Comparison of ENCODE assay signal across 11 cellular contexts in the genomic region with DNA sequence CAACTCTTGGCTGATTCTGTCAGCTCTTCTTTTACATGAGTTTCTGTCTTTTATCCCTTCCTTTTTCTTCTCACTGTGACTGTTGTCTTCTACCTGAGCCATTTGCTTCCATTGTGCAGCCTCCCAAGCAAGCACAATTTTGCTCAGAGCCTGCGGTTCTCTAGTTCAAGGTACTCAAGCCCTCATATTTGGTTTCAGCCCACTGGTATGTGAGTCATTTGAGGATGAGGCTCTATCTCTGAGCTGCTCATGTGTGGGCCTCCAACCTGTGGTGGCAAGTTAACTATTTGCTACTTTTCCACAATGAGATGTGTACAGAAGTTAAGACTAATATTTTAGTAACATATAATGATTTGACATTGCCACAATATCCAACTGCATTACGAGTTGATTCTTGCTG.
A peak's percentile ranks its signal among the peaks of the same experiment; 100 is the strongest.
DNase-seq lines count a peak whose midpoint lies in the region; ATAC-seq and TF ChIP-seq lines count a peak whose summit lies in the region.
"Had no signal": no experiment of that assay in that cellular context is flagged by ENCODE, and none has a peak within 500 bp of the region (broad histone marks: within the 10 kb centered on the region; RNA-seq: fewer than 3 reads in every experiment).

No MANE protein-coding gene starts in this region.

- intact Hi-C loops in aorta (cut with DNase I) = no loop called here

- no peak overlapping the region for H3K4me3 ChIP-seq in aorta (ENCODE audit: low read length in 2 of 2)
- H3K4me3 ChIP-seq in Karpas-422 (ENCODE audit: low read length) = no peak overlapping the region

- ATAC-seq in GM21786 (IDR thresholded peaks at IDR 0.05; ENCODE audit: unreplicated experiment) (peak; percentile 92), HG03432 (IDR thresholded peaks at IDR 0.05; ENCODE audit: unreplicated experiment) (peak; percentile 84), aorta (ENCODE audit: low FRiP score) (no peak)
- ATAC-seq: right cardiac atrium had no signal

- peaks cover 38% of the 10 kb centered on the region for H3K36me3 Mint-ChIP-seq in activated T-cell treated with anti-CD3 and anti-CD28 coated beads, Interleukin-2, amount 50 U/mL, for 24 hours (ENCODE audit: low read depth)
- peaks cover 30% of the 10 kb centered on the region for H3K36me3 Mint-ChIP-seq in mesothelial cell of epicardium

- no peaks in the 10 kb centered on the region for H4K20me1 ChIP-seq in Karpas-422 (ENCODE audit: insufficient read depth, low read depth, low read length)

- DNase-seq in activated T-cell treated with anti-CD3 and anti-CD28 coated beads, Interleukin-2, amount 50 U/mL, for 24 hours = no peak
- DNase-seq in activated T-cell treated with anti-CD3 and anti-CD28 coated beads for 4 hours (no peak), mesothelial cell of epicardium (ENCODE audit: low spot score in 2 of 2, unreplicated experiment in 2 of 2) (no peak), aorta (no peak), Karpas-422 (no peak)
- DNase-seq in activated CD4-positive, alpha-beta T cell treated with anti-CD3 and anti-CD28 coated beads for 4 hours = no peak
- DNase-seq: activated CD4-positive, alpha-beta T cell treated with anti-CD3 and anti-CD28 coated beads, Interleukin-2, amount 50 U/mL, for 1 hour; NCI-H1436; right cardiac atrium had no signal

- no peak overlapping the region for H3K9ac ChIP-seq in Karpas-422 (ENCODE audit: low read length)

- peaks cover 7% of the 10 kb centered on the region for H3K4me1 Mint-ChIP-seq in activated T-cell treated with anti-CD3 and anti-CD28 coated beads, Interleukin-2, amount 50 U/mL, for 24 hours (ENCODE audit: low read depth)
- H3K4me1 Mint-ChIP-seq in mesothelial cell of epicardium = peaks cover 36% of the 10 kb centered on the region

- no peaks in the 10 kb centered on the region for H3K79me2 ChIP-seq in Karpas-422 (ENCODE audit: low read length)

- H3K9me2 ChIP-seq in Karpas-422 (replicated peaks; ENCODE audit: insufficient read depth, low read length) = no peaks in the 10 kb centered on the region

- no peak overlapping the region for H3K4me2 ChIP-seq in Karpas-422 (ENCODE audit: low read depth, low read length, poor library complexity, severe bottlenecking)

- H3K27me3 Mint-ChIP-seq in activated T-cell treated with anti-CD3 and anti-CD28 coated beads, Interleukin-2, amount 50 U/mL, for 24 hours = no peaks in the 10 kb centered on the region
- H3K27me3 Mint-ChIP-seq in mesothelial cell of epicardium (ENCODE audit: low read depth) = no peaks in the 10 kb centered on the region

- no peak overlapping the region for H3K4me3 Mint-ChIP-seq in activated T-cell treated with anti-CD3 and anti-CD28 coated beads, Interleukin-2, amount 50 U/mL, for 24 hours
- no peak overlapping the region for H3K4me3 Mint-ChIP-seq in mesothelial cell of epicardium

- H3K9me3 ChIP-seq in aorta (ENCODE audit: control insufficient read depth, low read length) = no peaks in the 10 kb centered on the region
- H3K9me3 ChIP-seq in Karpas-422 (ENCODE audit: low read length) = no peaks in the 10 kb centered on the region

- H2AFZ ChIP-seq in Karpas-422 (ENCODE audit: low read length) = no peak overlapping the region

- no peak for TF ChIP-seq CTCF in mesothelial cell of epicardium (IDR thresholded peaks at IDR 0.05; ENCODE audit: unreplicated experiment)

- no peaks in the 10 kb centered on the region for H3K9me3 Mint-ChIP-seq in activated T-cell treated with anti-CD3 and anti-CD28 coated beads, Interleukin-2, amount 50 U/mL, for 24 hours
- H3K9me3 Mint-ChIP-seq in mesothelial cell of epicardium = no peaks in the 10 kb centered on the region

- H3K4me1 ChIP-seq in aorta (ENCODE audit: control insufficient read depth in 1 of 2, insufficient read depth in 2 of 2, low read length in 2 of 2) (no peaks in the 10 kb centered on the region), Karpas-422 (ENCODE audit: low read length) (no peaks in the 10 kb centered on the region)

- 94 to 98% methylated on average over 2 of the region's 2 CpGs for WGBS in aorta, 2 donors

- H3K27ac ChIP-seq in aorta (ENCODE audit: low read depth in 1 of 2, low read length in 2 of 2) (no peak overlapping the region), Karpas-422 (ENCODE audit: low read length) (no peak overlapping the region)

- H3K27me3 ChIP-seq in aorta (ENCODE audit: control insufficient read depth in 1 of 2, insufficient read depth in 2 of 2, low read length in 1 of 2) (no peaks in the 10 kb centered on the region), Karpas-422 (ENCODE audit: low read length) (no peaks in the 10 kb centered on the region)

- H3K36me3 ChIP-seq in aorta (ENCODE audit: control insufficient read depth in 1 of 2, insufficient read depth in 2 of 2, low read length in 1 of 2) = peaks cover 0 to 4% of the 10 kb centered on the region in 2 donors
- no peaks in the 10 kb centered on the region for H3K36me3 ChIP-seq in Karpas-422 (ENCODE audit: insufficient read depth, low read length)

- peak overlapping the region; percentile 3 for H3K27ac Mint-ChIP-seq in activated T-cell treated with anti-CD3 and anti-CD28 coated beads, Interleukin-2, amount 50 U/mL, for 24 hours
- peak overlapping the region; percentile 18 for H3K27ac Mint-ChIP-seq in mesothelial cell of epicardium
